ENCODE assay signal across 10 cellular contexts in the genomic region with DNA sequence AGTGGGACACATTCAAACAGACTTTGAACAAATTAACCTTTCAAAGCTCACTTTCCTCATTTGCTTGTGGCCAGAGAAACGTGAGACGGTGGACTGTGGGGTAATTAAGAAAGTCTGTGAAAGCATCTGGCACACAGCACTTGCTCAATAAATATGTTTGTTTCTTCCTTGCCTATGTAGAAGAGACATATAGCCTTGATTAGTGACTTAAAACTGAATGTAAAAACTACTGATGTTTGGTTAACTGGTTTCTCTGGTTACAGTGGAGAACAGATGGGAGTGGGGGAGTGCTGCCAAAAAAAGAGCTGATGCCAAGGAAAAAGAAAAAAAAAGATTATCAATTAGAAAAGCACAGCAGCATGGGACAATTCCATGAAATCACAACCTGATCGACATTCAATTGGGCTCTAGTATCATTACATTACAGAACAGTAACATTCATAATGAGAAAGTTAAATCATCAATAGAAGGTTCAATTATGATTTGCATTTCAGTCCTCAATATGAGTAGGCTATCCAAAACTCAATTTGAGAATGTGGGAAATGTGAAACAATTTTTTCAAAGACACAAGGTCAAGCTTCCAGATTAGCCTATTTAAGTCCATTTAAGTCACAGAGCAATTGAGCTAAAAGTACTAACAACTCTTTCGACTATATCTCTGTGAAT. TPM values are rescaled to one million over a fixed set of nuclear protein-coding genes. Genes with fewer than 3 reads are reported as not detected.
A peak's percentile ranks its signal among the peaks of the same experiment; 100 is the strongest.
DNase-seq lines count a peak whose midpoint lies in the region.
"Had no signal": no experiment of that assay in that cellular context is flagged by ENCODE, and none has a peak within 500 bp of the region (broad histone marks: within the 10 kb centered on the region; RNA-seq: fewer than 3 reads in every experiment).

No MANE protein-coding gene starts in this region.

- H3K4me2 ChIP-seq in skeletal muscle satellite cell (ENCODE audit: low read length), result peak overlapping the region; percentile 5

- H3K4me3 Mint-ChIP-seq in activated CD4-positive, alpha-beta T cell treated with anti-CD3 and anti-CD28 coated beads, Interleukin-2, amount 10 ng/mL, durations not matched to agents 24 days and 14 days, result no peak overlapping the region

- H3K27me3 ChIP-seq in MG63 (no peaks in the 10 kb centered on the region), skeletal muscle satellite cell (ENCODE audit: control insufficient read depth, insufficient read depth, low read length) (no peaks in the 10 kb centered on the region)
- H3K27me3 ChIP-seq in effector memory CD4-positive, alpha-beta T cell (replicated peaks; ENCODE audit: control insufficient read depth, insufficient read depth, low read length, poor library complexity, severe bottlenecking), result no peaks in the 10 kb centered on the region

- DNase-seq in activated CD4-positive, alpha-beta T cell treated with anti-CD3 and anti-CD28 coated beads, Interleukin-2, amount 10 ng/mL, durations not matched to agents 24 days and 14 days, result no peak
- DNase-seq in activated CD4-positive, alpha-beta T cell treated with anti-CD3 and anti-CD28 coated beads, Interleukin-2, amount 50 U/mL, for 4 hours, result no peak
- peak; percentile 12 for DNase-seq in MG63
- peak; percentile 26 for DNase-seq in dedifferentiated amniotic fluid mesenchymal stem cell (ENCODE audit: extremely low spot score)
- no peak for DNase-seq in effector memory CD4-positive, alpha-beta T cell
- no peak for DNase-seq in NCI-H510A treated with DMSO at 0.1 percent for 48 hours (lab: John Stamatoyannopoulos, UW)
- DNase-seq in hepatic stellate cell (ENCODE audit: low spot score), result no peak
- DNase-seq: left cardiac atrium, NCI-H2081 treated with DMSO at 0.1 percent for 48 hours had no signal

- H3K36me3 ChIP-seq in MG63 (peaks cover 16% of the 10 kb centered on the region), skeletal muscle satellite cell (ENCODE audit: insufficient read depth, low read length) (peaks cover 8% of the 10 kb centered on the region)
- peaks cover 4% of the 10 kb centered on the region for H3K36me3 ChIP-seq in effector memory CD4-positive, alpha-beta T cell (ENCODE audit: control insufficient read depth, insufficient read depth, low read length)

- peak overlapping the region; percentile 3 for H3K27ac Mint-ChIP-seq in activated CD4-positive, alpha-beta T cell treated with anti-CD3 and anti-CD28 coated beads, Interleukin-2, amount 10 ng/mL, durations not matched to agents 24 days and 14 days

- peaks cover 18% of the 10 kb centered on the region for H3K9me3 Mint-ChIP-seq in activated CD4-positive, alpha-beta T cell treated with anti-CD3 and anti-CD28 coated beads, Interleukin-2, amount 10 ng/mL, durations not matched to agents 24 days and 14 days

- no peaks in the 10 kb centered on the region for H3K27me3 Mint-ChIP-seq in activated CD4-positive, alpha-beta T cell treated with anti-CD3 and anti-CD28 coated beads, Interleukin-2, amount 10 ng/mL, durations not matched to agents 24 days and 14 days

- H3K9me3 ChIP-seq in MG63, result no peaks in the 10 kb centered on the region
- H3K9me3 ChIP-seq in skeletal muscle satellite cell (replicated peaks; ENCODE audit: low read length), result peaks cover 4% of the 10 kb centered on the region
- no peaks in the 10 kb centered on the region for H3K9me3 ChIP-seq in effector memory CD4-positive, alpha-beta T cell (ENCODE audit: control insufficient read depth, low read length)

- intact Hi-C loops in activated CD4-positive, alpha-beta T cell treated with anti-CD3 and anti-CD28 coated beads, Interleukin-2, amount 10 ng/mL, durations not matched to agents 24 days and 14 days (cut with micrococcal nuclease), result no loop called here

- no peak overlapping the region for H3K9ac ChIP-seq in skeletal muscle satellite cell (ENCODE audit: low read depth, low read length)

- H3K4me1 ChIP-seq in skeletal muscle satellite cell (ENCODE audit: control insufficient read depth, insufficient read depth, low read length), result peaks cover 20% of the 10 kb centered on the region
- peaks cover 37% of the 10 kb centered on the region for H3K4me1 ChIP-seq in effector memory CD4-positive, alpha-beta T cell (ENCODE audit: control insufficient read depth, insufficient read depth, low read length, poor library complexity, severe bottlenecking)

- peaks cover 31% of the 10 kb centered on the region for H3K36me3 Mint-ChIP-seq in activated CD4-positive, alpha-beta T cell treated with anti-CD3 and anti-CD28 coated beads, Interleukin-2, amount 10 ng/mL, durations not matched to agents 24 days and 14 days (ENCODE audit: low read depth)

- H3K4me3 ChIP-seq in MG63, result no peak overlapping the region
- H3K4me3 ChIP-seq in skeletal muscle satellite cell (ENCODE audit: low read length), result peak overlapping the region; percentile 10
- no peak overlapping the region for H3K4me3 ChIP-seq in effector memory CD4-positive, alpha-beta T cell (ENCODE audit: insufficient read depth, low read depth, low read length, poor library complexity, severe bottlenecking)

- no peak overlapping the region for H3K27ac ChIP-seq in effector memory CD4-positive, alpha-beta T cell (ENCODE audit: insufficient read depth, low read length, poor library complexity, severe bottlenecking)

- H3K4me1 Mint-ChIP-seq in activated CD4-positive, alpha-beta T cell treated with anti-CD3 and anti-CD28 coated beads, Interleukin-2, amount 10 ng/mL, durations not matched to agents 24 days and 14 days, result peaks cover 37% of the 10 kb centered on the region

RNA-seq across cellular contexts. Expression of a gene that starts 14.7 kb away (rescaled TPM):
- 92.6 and 97.3 TPM in 2 replicates for total RNA-seq in activated CD4-positive, alpha-beta T cell treated with anti-CD3 and anti-CD28 coated beads, Interleukin-2, amount 10 ng/mL, durations not matched to agents 24 days and 14 days
- 55.6 and 68.9 TPM in 2 replicates for total RNA-seq in MG63 (2014; rRNA removed; shearing (Covaris generic); ENCODE audit: low replicate concordance)
- 50.7 and 51.0 TPM in 2 replicates for total RNA-seq in skeletal muscle satellite cell (2012; rRNA removed)

Comparison
In these comparisons a context has a peak if more than half of its experiments do, and no peak if none do; other contexts are left out.
1. DNase-seq: peak in MG63 (single experiment) and dedifferentiated amniotic fluid mesenchymal stem cell (single experiment); none in activated CD4-positive, alpha-beta T cell treated with anti-CD3 and anti-CD28 coated beads, Interleukin-2, amount 10 ng/mL, durations not matched to agents 24 days and 14 days (single experiment), activated CD4-positive, alpha-beta T cell treated with anti-CD3 and anti-CD28 coated beads, Interleukin-2, amount 50 U/mL, for 4 hours (0 of 2), effector memory CD4-positive, alpha-beta T cell (0 of 3), NCI-H510A treated with DMSO at 0.1 percent for 48 hours (single experiment) and hepatic stellate cell (single experiment).